Comparison of ENCODE assay signal across 7 cellular contexts in the genomic region with DNA sequence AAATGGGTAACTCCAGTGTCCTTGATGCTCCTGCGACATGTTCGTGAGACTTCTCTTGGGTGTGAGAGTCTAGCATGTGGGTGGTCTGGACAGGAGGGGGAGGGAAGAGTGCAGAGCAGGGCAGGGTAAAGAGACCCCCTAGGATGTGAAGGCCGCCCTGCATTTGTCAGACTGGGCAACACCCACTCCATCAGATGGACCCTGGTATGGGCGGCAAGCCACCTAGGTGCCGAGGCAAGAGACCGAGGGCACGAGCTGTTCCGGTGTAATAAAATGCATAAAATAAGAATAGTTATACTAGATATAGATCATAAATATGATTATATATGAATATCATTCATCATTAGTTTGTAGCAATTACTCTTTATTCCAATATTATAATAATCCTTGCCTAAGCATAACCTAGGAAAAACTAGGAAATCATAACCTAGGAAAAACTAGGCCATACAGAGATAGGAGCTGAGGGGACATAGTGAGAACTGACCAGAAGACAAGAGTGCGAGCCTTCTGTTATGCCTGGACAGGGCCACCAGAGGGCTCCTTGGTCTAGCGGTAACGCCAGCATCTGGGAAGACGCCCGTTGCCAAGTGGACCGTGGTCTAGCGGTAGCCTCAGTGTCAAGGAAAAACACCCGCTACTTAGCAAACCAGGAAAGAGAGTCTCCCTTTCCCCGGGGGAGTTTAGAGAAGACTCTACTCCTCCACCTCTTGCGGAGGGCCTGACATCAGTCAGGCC. TPM values are rescaled to one million over a fixed set of nuclear protein-coding genes. Genes with fewer than 3 reads are reported as not detected.
DNase-seq lines count a peak whose midpoint lies in the region; ATAC-seq and TF ChIP-seq lines count a peak whose summit lies in the region.
"Not testable (repeated sequence)": the region's sequence is repeated elsewhere in the genome, so short reads cannot be mapped to it uniquely, and the experiment has no call there.

No MANE protein-coding gene starts in this region.

- CTCF ChIA-PET in CD8-positive, alpha-beta T cell (lab: Charles Lee): interaction anchor here (1.0 to 4.1 kb wide), 2 partner anchors 28 to 52 kb away, joined by 3 to 23 read pairs; no protein-coding TSS in a partner anchor
- CTCF ChIA-PET in MCF 10A (lab: Yijun Ruan, JAX): interaction anchor here (0.6 kb wide), 1 partner anchor 9 kb away, joined by 4 read pairs; no protein-coding TSS in a partner anchor

- in situ Hi-C loops in SK-MEL-5 (cut with HindIII; ENCODE audit: low pct_unique_long_range_greater_than_20kb, low sequenced_read_pairs): not testable (repeated sequence)

- not testable (repeated sequence) for H3K27me3 Mint-ChIP-seq in CD8-positive, alpha-beta T cell (ENCODE audit: low read depth); MCF 10A (ENCODE audit: insufficient read depth, unreplicated experiment)

- peak; percentile 15 for TF ChIP-seq CTCF in CD8-positive, alpha-beta T cell (IDR thresholded peaks at IDR 0.05)
- TF ChIP-seq CTCF in MCF 10A (IDR thresholded peaks at IDR 0.05; ENCODE audit: unreplicated experiment) (peak; percentile 46), fibroblast of villous mesenchyme (IDR thresholded peaks at IDR 0.05; ENCODE audit: insufficient read depth, low read depth, low read length) (peak; percentile 37), liver (IDR thresholded peaks at IDR 0.05; ENCODE audit: low read depth, low read length, missing input control) (peak; percentile 14), sigmoid colon (IDR thresholded peaks at IDR 0.05) (peak in 3 of 4 experiments; percentile 11 to 21 (median 19))

- TF ChIP-seq EP300 in Ishikawa (IDR thresholded peaks at IDR 0.05; ENCODE audit: borderline replicate concordance); sigmoid colon (IDR thresholded peaks at IDR 0.05): not testable (repeated sequence)

- not testable (repeated sequence) for H3K4me1 ChIP-seq in CD8-positive, alpha-beta T cell (ENCODE audit: insufficient read depth, low read length); liver (ENCODE audit: control insufficient read depth in 4 of 4, insufficient read depth in 4 of 4, low read length in 3 of 4); sigmoid colon

- not testable (repeated sequence) for H3K9ac ChIP-seq in liver (ENCODE audit: low read depth in 1 of 2, low read length in 2 of 2)

- BruUV-seq in MCF 10A (replicated peaks; lab: Mats Ljungman, UMichigan): not testable (repeated sequence)

- TF ChIP-seq RAD21 in Ishikawa (IDR thresholded peaks at IDR 0.05; ENCODE audit: low read depth): peak; percentile 32; the same call in 1 of the 2 replicates
- TF ChIP-seq RAD21 in liver (IDR thresholded peaks at IDR 0.05): peak in 1 of 2 donors; percentile 56

- peaks cover 25% of the 10 kb centered on the region for H3K36me3 ChIP-seq in CD8-positive, alpha-beta T cell (ENCODE audit: insufficient read depth, low read length)
- H3K36me3 ChIP-seq in liver (ENCODE audit: control insufficient read depth in 4 of 4, insufficient read depth in 3 of 4, low read depth in 1 of 4, low read length in 3 of 4) (peaks cover 3 to 17% (median 6%) of the 10 kb centered on the region in 4 donors), sigmoid colon (peaks cover 0 to 35% (median 19%) of the 10 kb centered on the region in 4 donors)

- peak overlapping the region; percentile 62 for H3K27ac Mint-ChIP-seq in CD8-positive, alpha-beta T cell
- not testable (repeated sequence) for H3K27ac Mint-ChIP-seq in MCF 10A (ENCODE audit: low read depth, unreplicated experiment)

- not testable (repeated sequence) for TF ChIP-seq POLR2A in sigmoid colon (IDR thresholded peaks at IDR 0.05)

- not testable (repeated sequence) for ATAC-seq in CD8-positive, alpha-beta T cell

- not testable (repeated sequence) for H3K9me3 Mint-ChIP-seq in CD8-positive, alpha-beta T cell; MCF 10A (ENCODE audit: unreplicated experiment)

- not testable (repeated sequence) for H3K27ac ChIP-seq in CD8-positive, alpha-beta T cell (ENCODE audit: low read depth, low read length); liver (ENCODE audit: low read depth in 1 of 2, low read length in 2 of 2); sigmoid colon

- intact Hi-C loops in CD8-positive, alpha-beta T cell (cut with DNase I, micrococcal nuclease): loop anchor here in 1 of 2 experiments (1.0 kb wide), 1 partner anchor 28 kb away; no protein-coding TSS in a partner anchor
- intact Hi-C loops in MCF 10A (cut with micrococcal nuclease); sigmoid colon (cut with DNase I): not testable (repeated sequence)

- DNase-seq in CD8-positive, alpha-beta T cell; MCF 10A (ENCODE audit: unreplicated experiment); fibroblast of villous mesenchyme (ENCODE audit: low read depth); sigmoid colon: not testable (repeated sequence)
- DNase-seq in SK-MEL-5 (ENCODE audit: low read depth, low spot score): peak; percentile 17

- H3K9me3 ChIP-seq in CD8-positive, alpha-beta T cell (ENCODE audit: low read length); liver (ENCODE audit: control insufficient read depth in 4 of 4, low read length in 3 of 4); sigmoid colon: not testable (repeated sequence)

- POLR2A ChIA-PET in CD8-positive, alpha-beta T cell (lab: Charles Lee): not testable (repeated sequence)
- POLR2A ChIA-PET in MCF 10A (lab: Yijun Ruan, JAX): interaction anchor here (0.6 to 0.9 kb wide), 2 partner anchors 9 to 367 kb away, joined by 3 to 4 read pairs; partner anchors contain the start of gene PRPF6

- 87% methylated on average over 18 of the region's 18 CpGs for WGBS in liver
- 90 to 93% methylated on average over 18 of the region's 18 CpGs for WGBS in sigmoid colon, 2 donors

- H3K4me3 ChIP-seq in CD8-positive, alpha-beta T cell (ENCODE audit: low read depth, low read length); fibroblast of villous mesenchyme (ENCODE audit: low read depth, low read length); liver (ENCODE audit: low read depth in 1 of 3, low read length in 3 of 3); sigmoid colon: not testable (repeated sequence)

- H3K27me3 ChIP-seq in CD8-positive, alpha-beta T cell (ENCODE audit: insufficient read depth, low read length); liver (ENCODE audit: control insufficient read depth in 4 of 4, insufficient read depth in 4 of 4, low read length in 3 of 4); sigmoid colon: not testable (repeated sequence)

- not testable (repeated sequence) for H3K4me3 Mint-ChIP-seq in CD8-positive, alpha-beta T cell; MCF 10A (ENCODE audit: unreplicated experiment)

- not testable (repeated sequence) for H3K4me1 Mint-ChIP-seq in CD8-positive, alpha-beta T cell (ENCODE audit: low read depth); MCF 10A (ENCODE audit: insufficient read depth, unreplicated experiment)

- peaks cover 53% of the 10 kb centered on the region for H3K36me3 Mint-ChIP-seq in CD8-positive, alpha-beta T cell
- peaks cover 22% of the 10 kb centered on the region for H3K36me3 Mint-ChIP-seq in MCF 10A (ENCODE audit: insufficient read depth, unreplicated experiment)

RNA-seq across cellular contexts. Expression of gene GMEB2, which starts 12.9 kb away (rescaled TPM):
- total RNA-seq in CD8-positive, alpha-beta T cell: 10 to 100 TPM; 31.4 to 33.8 TPM
- 8.5 and 10.5 TPM in 2 replicates for total RNA-seq in SK-MEL-5 (2014; rRNA removed; shearing (Covaris generic))
- 14.8 and 22.5 TPM in 2 replicates for polyA plus RNA-seq in SK-MEL-5 (2015; cell fraction: cytosol; rRNA removed)
- polyA plus RNA-seq in SK-MEL-5 (2015; cell fraction: nucleus; rRNA removed): 17.0 and 24.3 TPM in 2 replicates
- total RNA-seq in MCF 10A (2022) (14.9 and 19.6 TPM in 2 replicates), fibroblast of villous mesenchyme (9.3 and 10.8 TPM in 2 replicates), liver (1 to 10 TPM; 6.6 to 8.6 TPM), sigmoid colon (1 to 10 TPM; 6.2 to 8.2 (median 8.0) TPM)
- polyA plus RNA-seq in liver (1 to 10 TPM; 1.3 to 4.0 TPM), sigmoid colon (10 to 100 TPM in 1 of 3 donors, 1 to 10 TPM in 2; 6.0 to 15.1 (median 7.4) TPM)

RNA-seq across cellular contexts. Expression of gene STMN3, which starts 39.2 kb away (rescaled TPM):
- total RNA-seq in CD8-positive, alpha-beta T cell: 10 to 100 TPM; 64.2 to 65.9 TPM
- 34.2 TPM in 2 replicates for total RNA-seq in SK-MEL-5 (2014; rRNA removed; shearing (Covaris generic))
- polyA plus RNA-seq in SK-MEL-5 (2015; cell fraction: cytosol; rRNA removed): 39.0 and 43.4 TPM in 2 replicates
- 32.7 and 34.1 TPM in 2 replicates for polyA plus RNA-seq in SK-MEL-5 (2015; cell fraction: nucleus; rRNA removed)
- total RNA-seq in MCF 10A (2022) (1.7 and 5.3 TPM in 2 replicates), fibroblast of villous mesenchyme (5.6 and 10.6 TPM in 2 replicates), liver (1 to 10 TPM in 1 of 2 donors, under 1 TPM in 1; 0.67 to 2.9 TPM), sigmoid colon (10 to 100 TPM; 14.6 to 22.1 (median 20.1) TPM)
- polyA plus RNA-seq in liver (1 to 10 TPM in 1 of 2 donors, under 1 TPM in 1; 0.42 to 1.2 TPM), sigmoid colon (10 to 100 TPM in 1 of 3 donors, 1 to 10 TPM in 2; 1.8 to 25.2 (median 6.6) TPM)

RNA-seq across cellular contexts. Expression of gene HELZ2, which starts 40.0 kb away (rescaled TPM):
- 10 to 100 TPM; 43.3 to 48.0 TPM for total RNA-seq in CD8-positive, alpha-beta T cell
- 20.7 and 21.7 TPM in 2 replicates for total RNA-seq in SK-MEL-5 (2014; rRNA removed; shearing (Covaris generic))
- 20.0 and 28.0 TPM in 2 replicates for polyA plus RNA-seq in SK-MEL-5 (2015; cell fraction: cytosol; rRNA removed)
- polyA plus RNA-seq in SK-MEL-5 (2015; cell fraction: nucleus; rRNA removed): 48.4 and 49.2 TPM in 2 replicates
- total RNA-seq in MCF 10A (2022): 18.1 and 24.7 TPM in 2 replicates
- total RNA-seq in fibroblast of villous mesenchyme: 29.0 and 46.6 TPM in 2 replicates
- total RNA-seq in liver: 10 to 100 TPM; 21.3 to 26.6 TPM
- polyA plus RNA-seq in liver: 1 to 10 TPM; 3.7 to 9.6 TPM
- total RNA-seq in sigmoid colon: 10 to 100 TPM in 3 of 4 donors, 1 to 10 TPM in 1; 9.5 to 48.1 (median 15.4) TPM
- 10 to 100 TPM in 1 of 3 donors, 1 to 10 TPM in 2; 1.2 to 38.4 (median 3.5) TPM for polyA plus RNA-seq in sigmoid colon

RNA-seq across cellular contexts. Expression of gene RTEL1, which starts 44.1 kb away (rescaled TPM):
- total RNA-seq in CD8-positive, alpha-beta T cell: 10 to 100 TPM; 21.4 to 24.9 TPM
- 8.4 and 12.5 TPM in 2 replicates for total RNA-seq in SK-MEL-5 (2014; rRNA removed; shearing (Covaris generic))
- 15.2 and 16.2 TPM in 2 replicates for polyA plus RNA-seq in SK-MEL-5 (2015; cell fraction: cytosol; rRNA removed)
- 62.5 and 121 TPM in 2 replicates for polyA plus RNA-seq in SK-MEL-5 (2015; cell fraction: nucleus; rRNA removed)
- total RNA-seq in MCF 10A (2022) (27.9 and 39.2 TPM in 2 replicates), fibroblast of villous mesenchyme (11.7 and 14.2 TPM in 2 replicates), liver (10 to 100 TPM; 10.4 to 16.9 TPM), sigmoid colon (10 to 100 TPM; 19.6 to 44.3 (median 31.4) TPM)
- polyA plus RNA-seq in liver (1 to 10 TPM; 3.7 to 4.3 TPM), sigmoid colon (10 to 100 TPM in 1 of 3 donors, 1 to 10 TPM in 2; 3.6 to 22.4 (median 9.0) TPM)
